9 cellular contexts compared by ENCODE assay signal in the genomic region with DNA sequence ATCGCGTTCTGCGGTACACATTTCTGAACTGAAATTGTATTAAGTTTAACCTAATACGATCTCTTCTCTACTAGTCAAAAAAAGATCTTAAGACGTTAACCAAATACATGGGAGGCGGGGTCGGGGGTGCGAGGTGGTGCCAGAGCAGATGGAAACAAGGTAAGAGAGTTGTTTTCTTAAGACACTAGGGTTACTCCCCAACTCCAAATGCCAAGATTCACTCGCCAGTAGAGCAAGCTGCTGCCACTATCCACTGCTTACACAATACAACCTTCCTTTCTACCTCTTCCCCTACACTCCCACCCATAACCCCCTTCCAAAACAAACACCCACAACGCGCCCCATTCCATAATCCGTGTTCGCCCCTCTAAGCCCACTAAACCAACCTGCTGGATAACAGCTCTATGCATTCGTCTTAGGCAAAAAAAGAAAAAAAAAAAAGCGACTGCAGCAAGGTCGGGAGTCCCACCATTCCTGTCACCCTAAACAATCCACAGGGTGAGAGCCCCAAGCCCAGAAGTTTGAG. TPM values are rescaled to one million over a fixed set of nuclear protein-coding genes. Genes with fewer than 3 reads are reported as not detected.
DNase-seq lines count a peak whose midpoint lies in the region; ATAC-seq, FAIRE-seq and TF ChIP-seq lines count a peak whose summit lies in the region.
"Had no signal": no experiment of that assay in that cellular context is flagged by ENCODE, and none has a peak within 500 bp of the region (broad histone marks: within the 10 kb centered on the region; RNA-seq: fewer than 3 reads in every experiment).

No MANE protein-coding gene starts in this region.

- peak overlapping the region; percentile 89 for H3K27ac Mint-ChIP-seq in activated naive CD8-positive, alpha-beta T cell treated with anti-CD3 and anti-CD28 coated beads for 36 hours

- no peaks in the 10 kb centered on the region for H3K36me3 Mint-ChIP-seq in activated naive CD8-positive, alpha-beta T cell treated with anti-CD3 and anti-CD28 coated beads for 36 hours

- H3K36me3 ChIP-seq in small intestine (ENCODE audit: control insufficient read depth in 2 of 2, insufficient read depth in 2 of 2, low read length in 2 of 2) = no peaks in the 10 kb centered on the region

- H3K27ac ChIP-seq in small intestine (ENCODE audit: low read depth in 1 of 2, low read length in 1 of 2) = peak overlapping the region in 1 of 2 donors; percentile 94

- H3K9me3 ChIP-seq in small intestine (ENCODE audit: control insufficient read depth, low read depth) = no peaks in the 10 kb centered on the region

- peaks cover 22% of the 10 kb centered on the region for H3K4me1 Mint-ChIP-seq in activated naive CD8-positive, alpha-beta T cell treated with anti-CD3 and anti-CD28 coated beads for 36 hours

- DNase-seq in ELR (ENCODE audit: low read depth) (peak; percentile 24), LNCaP clone FGC (ENCODE audit: low read depth) (no peak), small intestine (peak; percentile 31)
- DNase-seq in activated naive CD8-positive, alpha-beta T cell treated with anti-CD3 and anti-CD28 coated beads for 36 hours = peak; percentile 10
- DNase-seq in central memory CD4-positive, alpha-beta T cell = no peak

- H3K9me3 Mint-ChIP-seq in activated naive CD8-positive, alpha-beta T cell treated with anti-CD3 and anti-CD28 coated beads for 36 hours = no peaks in the 10 kb centered on the region

- peaks cover 0 to 3% of the 10 kb centered on the region in 2 donors for H3K4me1 ChIP-seq in small intestine (ENCODE audit: control insufficient read depth in 2 of 2, insufficient read depth in 1 of 2, low read depth in 1 of 2, low read length in 1 of 2)

- TF ChIP-seq CTCF in LNCaP clone FGC (IDR thresholded peaks at IDR 0.05; ENCODE audit: control insufficient read depth, extremely low read depth, insufficient read depth) = no peak

- WGBS in small intestine, 3 donors = 1 to 4% (median 4%) methylated on average over 16 of the region's 16 CpGs

- H3K27me3 Mint-ChIP-seq in activated naive CD8-positive, alpha-beta T cell treated with anti-CD3 and anti-CD28 coated beads for 36 hours = peaks cover 13% of the 10 kb centered on the region

- no peak for FAIRE-seq in small intestine (lab: Jason Lieb, UNC)
- FAIRE-seq: TTC549 had no signal

- H3K4me3 ChIP-seq in LNCaP clone FGC (ENCODE audit: low read depth, low read length) (peak overlapping the region; percentile 78), iPS-11a (ENCODE audit: low read depth, low read length) (peak overlapping the region; percentile 74), small intestine (ENCODE audit: low read depth in 1 of 2, low read length in 2 of 2) (peak overlapping the region; percentile 94)

- H3K27me3 ChIP-seq in small intestine (ENCODE audit: control insufficient read depth in 2 of 2, insufficient read depth in 2 of 2, low read length in 2 of 2) = no peaks in the 10 kb centered on the region

- peak overlapping the region; percentile 97 for H3K4me3 Mint-ChIP-seq in activated naive CD8-positive, alpha-beta T cell treated with anti-CD3 and anti-CD28 coated beads for 36 hours

- ATAC-seq in HG03097 (IDR thresholded peaks at IDR 0.05; ENCODE audit: low FRiP score, unreplicated experiment) = no peak
- ATAC-seq in GM21390 (IDR thresholded peaks at IDR 0.05; ENCODE audit: unreplicated experiment) = no peak

RNA-seq across cellular contexts. Expression of a gene that starts 1.3 kb away (rescaled TPM):
- 1 to 10 TPM; 4.6 to 7.1 TPM for total RNA-seq in activated naive CD8-positive, alpha-beta T cell treated with anti-CD3 and anti-CD28 coated beads for 36 hours
- 1 to 10 TPM; 4.2 to 9.8 (median 9.2) TPM for polyA plus RNA-seq in small intestine

Comparison
In these comparisons a context has a peak if more than half of its experiments do, and no peak if none do; other contexts are left out.
1. DNase-seq: peak in ELR (single experiment), activated naive CD8-positive, alpha-beta T cell treated with anti-CD3 and anti-CD28 coated beads for 36 hours (single experiment) and small intestine (single experiment); none in LNCaP clone FGC (single experiment) and central memory CD4-positive, alpha-beta T cell (single experiment).
2. Peak in every context shown above with its lines, with median percentiles within 50 percentile points of each other: H3K4me3 ChIP-seq.